Comparison of ENCODE assay signal across 23 cellular contexts in genomic region chr11:86185346-86185745, GRCh38.
"Had no signal": no experiment of that assay in that cellular context is flagged by ENCODE, and none has a peak within 500 bp of the region (broad histone marks: within the 10 kb centered on the region; RNA-seq: fewer than 3 reads in every experiment).

No MANE protein-coding gene starts in this region.

- DNase-seq: activated CD4-positive, alpha-beta T cell treated with anti-CD3 and anti-CD28 coated beads for 4 hours; activated CD8-positive, alpha-beta T cell treated with anti-CD3 and anti-CD28 coated beads for 36 hours; activated effector memory CD4-positive, alpha-beta T cell treated with anti-CD3 and anti-CD28 coated beads, Interleukin-2, amount 50 U/mL, for 16 hours; activated naive CD4-positive, alpha-beta T cell treated with Interleukin-2 at 50 U/mL for 16 hours; activated naive CD8-positive, alpha-beta T cell treated with anti-CD3 and anti-CD28 coated beads, Interleukin-2, amount 50 U/mL, for 24 hours; activated T-cell treated with anti-CD3 and anti-CD28 coated beads, Interleukin-2, amount 50 U/mL, for 24 hours; amniotic stem cell; Karpas-422; MM.1S; NCI-H1105; NCI-H1436; NCI-H1694 treated with DMSO at 0.1 percent for 48 hours; NCI-H2029 treated with DMSO at 0.1 percent for 48 hours; NCI-H345; NCI-H510A; NCI-H526 treated with DMSO at 0.1 percent for 48 hours; NCI-H82; OCI-M1; SHP77 treated with DMSO at 0.1 percent for 48 hours had no signal

- H3K27ac ChIP-seq: RWPE1 had no signal

- ATAC-seq: activated CD4-positive, CD25-positive, alpha-beta regulatory T cell treated with anti-CD3 and anti-CD28 coated beads, Interleukin-2, amount 50 U/mL, for 24 hours; activated CD8-positive, alpha-beta T cell treated with anti-CD3 and anti-CD28 coated beads for 36 hours; activated naive CD4-positive, alpha-beta T cell treated with anti-CD3 and anti-CD28 coated beads, Interleukin-2, amount 50 U/mL, for 72 hours; activated naive CD8-positive, alpha-beta T cell treated with anti-CD3 and anti-CD28 coated beads, Interleukin-2, amount 50 U/mL, for 24 hours; Panc1 had no signal
